ENCODE assay signal across 17 cellular contexts in genomic region chr13:110239280-110240120, GRCh38.
A peak's percentile ranks its signal among the peaks of the same experiment; 100 is the strongest.
DNase-seq lines count a peak whose midpoint lies in the region; ATAC-seq, FAIRE-seq and TF ChIP-seq lines count a peak whose summit lies in the region.
"Had no signal": no experiment of that assay in that cellular context is flagged by ENCODE, and none has a peak within 500 bp of the region (broad histone marks: within the 10 kb centered on the region; RNA-seq: fewer than 3 reads in every experiment).

No MANE protein-coding gene starts in this region.

- H3K36me3 Mint-ChIP-seq in HFFc6 (ENCODE audit: low read depth) = 0 out of 2 replicates have a peak, but pooled peaks cover 6% of the 10 kb centered on the region
- H3K36me3 Mint-ChIP-seq: activated naive CD8-positive, alpha-beta T cell treated with anti-CD3 and anti-CD28 coated beads for 36 hours had no signal

- peaks cover 26% of the 10 kb centered on the region for H3K4me1 Mint-ChIP-seq in HFFc6 (ENCODE audit: low read depth)
- H3K4me1 Mint-ChIP-seq: activated CD4-positive, alpha-beta T cell treated with anti-CD3 and anti-CD28 coated beads, Interleukin-2, amount 10 ng/mL, durations not matched to agents 7 days and 5 days; activated naive CD8-positive, alpha-beta T cell treated with anti-CD3 and anti-CD28 coated beads for 36 hours had no signal

- H3K9me3 ChIP-seq in subcutaneous abdominal adipose tissue (ENCODE audit: control insufficient read depth in 5 of 5, low read length in 5 of 5) (no peaks in the 10 kb centered on the region), small intestine (ENCODE audit: control insufficient read depth, low read depth) (no peaks in the 10 kb centered on the region)
- H3K9me3 ChIP-seq: BLaER1 treated with 17β-estradiol and CSF1 and Interleukin-3, amounts not matched to agents 10 nM and 100 nM had no signal

- H3K27me3 Mint-ChIP-seq in HFFc6 (ENCODE audit: insufficient read depth) = no peaks in the 10 kb centered on the region
- H3K27me3 Mint-ChIP-seq: progenitor cell of endocrine pancreas had no signal

- 51 to 54% (median 52%) methylated on average over 5 of the region's 5 CpGs for WGBS in small intestine, 3 donors

- H3K27ac Mint-ChIP-seq in HFFc6 = no peak overlapping the region; the same call in 1 of the 2 replicates
- H3K27ac Mint-ChIP-seq: activated CD4-positive, alpha-beta T cell treated with anti-CD3 and anti-CD28 coated beads, Interleukin-2, amount 10 ng/mL, durations not matched to agents 7 days and 5 days; activated naive CD8-positive, alpha-beta T cell treated with anti-CD3 and anti-CD28 coated beads for 36 hours; progenitor cell of endocrine pancreas had no signal

- no peak for ATAC-seq in GM19395 (IDR thresholded peaks at IDR 0.05; ENCODE audit: unreplicated experiment)
- ATAC-seq: activated T-cell treated with anti-CD3 and anti-CD28 coated beads, Interleukin-2, amount 50 U/mL, for 4 hours; left colon had no signal

- in situ Hi-C loops in astrocyte of the spinal cord (cut with HindIII; ENCODE audit: low sequenced_read_pairs) = no loop called here

- no peaks in the 10 kb centered on the region for H3K9me3 Mint-ChIP-seq in HFFc6
- H3K9me3 Mint-ChIP-seq: activated CD4-positive, alpha-beta T cell treated with anti-CD3 and anti-CD28 coated beads, Interleukin-2, amount 10 ng/mL, durations not matched to agents 7 days and 5 days; activated naive CD8-positive, alpha-beta T cell treated with anti-CD3 and anti-CD28 coated beads for 36 hours; activated T-cell treated with anti-CD3 and anti-CD28 coated beads, Interleukin-2, amount 50 U/mL, for 4 hours had no signal

- peak overlapping the region in 2 of 5 donors; percentile 31 to 48 for H3K9ac ChIP-seq in subcutaneous abdominal adipose tissue (ENCODE audit: low read length in 5 of 5)
- H3K9ac ChIP-seq: BLaER1 treated with 17β-estradiol and CSF1 and Interleukin-3, amounts not matched to agents 10 nM and 100 nM had no signal

- H3K4me3 ChIP-seq in astrocyte of the spinal cord (ENCODE audit: low read depth, low read length) = no peak overlapping the region
- no peak overlapping the region for H3K4me3 ChIP-seq in subcutaneous abdominal adipose tissue (ENCODE audit: low read depth in 1 of 5, low read length in 5 of 5)
- H3K4me3 ChIP-seq in small intestine (ENCODE audit: low read depth in 1 of 2, low read length in 2 of 2) = no peak overlapping the region
- H3K4me3 ChIP-seq: BLaER1 treated with 17β-estradiol and CSF1 and Interleukin-3, amounts not matched to agents 10 nM and 100 nM; SK-N-MC had no signal

- TF ChIP-seq CTCF in HFFc6 (IDR thresholded peaks at IDR 0.05) (peak; percentile 42), astrocyte of the spinal cord (IDR thresholded peaks at IDR 0.05; ENCODE audit: low read depth, low read length) (peak; percentile 9)

- peak overlapping the region; percentile 97 for H3K27ac ChIP-seq in subcutaneous abdominal adipose tissue (ENCODE audit: low read depth, low read length)
- no peak overlapping the region for H3K27ac ChIP-seq in small intestine (ENCODE audit: low read depth in 1 of 2, low read length in 1 of 2)
- H3K27ac ChIP-seq: BLaER1 treated with 17β-estradiol and CSF1 and Interleukin-3, amounts not matched to agents 10 nM and 100 nM; SK-N-MC had no signal

- H3K4me1 ChIP-seq in subcutaneous abdominal adipose tissue (ENCODE audit: control insufficient read depth in 5 of 5, insufficient read depth in 5 of 5, low read length in 5 of 5) (peaks cover 16 to 78% (median 61%) of the 10 kb centered on the region in 5 donors), small intestine (ENCODE audit: control insufficient read depth in 2 of 2, insufficient read depth in 1 of 2, low read depth in 1 of 2, low read length in 1 of 2) (no peaks in the 10 kb centered on the region)

- H3K27me3 ChIP-seq in subcutaneous abdominal adipose tissue (ENCODE audit: control insufficient read depth in 5 of 5, insufficient read depth in 4 of 5, low read length in 5 of 5) (no peaks in the 10 kb centered on the region), small intestine (ENCODE audit: control insufficient read depth in 2 of 2, insufficient read depth in 2 of 2, low read length in 2 of 2) (no peaks in the 10 kb centered on the region)
- H3K27me3 ChIP-seq: BLaER1 treated with 17β-estradiol and CSF1 and Interleukin-3, amounts not matched to agents 10 nM and 100 nM had no signal

- H3K36me3 ChIP-seq in subcutaneous abdominal adipose tissue (ENCODE audit: control insufficient read depth in 5 of 5, insufficient read depth in 5 of 5, low read length in 5 of 5) (peaks cover 4 to 27% (median 19%) of the 10 kb centered on the region in 5 donors), small intestine (ENCODE audit: control insufficient read depth in 2 of 2, insufficient read depth in 2 of 2, low read length in 2 of 2) (no peaks in the 10 kb centered on the region)
- H3K36me3 ChIP-seq: BLaER1 treated with 17β-estradiol and CSF1 and Interleukin-3, amounts not matched to agents 10 nM and 100 nM had no signal

- FAIRE-seq in small intestine (lab: Jason Lieb, UNC) = no peak

- H3K4me3 Mint-ChIP-seq in HFFc6 = no peak overlapping the region
- H3K4me3 Mint-ChIP-seq: activated CD4-positive, alpha-beta T cell treated with anti-CD3 and anti-CD28 coated beads, Interleukin-2, amount 10 ng/mL, durations not matched to agents 7 days and 5 days; activated naive CD8-positive, alpha-beta T cell treated with anti-CD3 and anti-CD28 coated beads for 36 hours; activated T-cell treated with anti-CD3 and anti-CD28 coated beads, Interleukin-2, amount 50 U/mL, for 4 hours had no signal

- DNase-seq in HFFc6 = no peak
- DNase-seq in astrocyte of the spinal cord (ENCODE audit: low read depth, low spot score) = no peak
- peak; percentile 33 for DNase-seq in kidney tubule cell (ENCODE audit: low spot score)
- DNase-seq in cerebellar nuclear complex (lab: John Stamatoyannopoulos, UW) = no peak
- no peak for DNase-seq in small intestine
- DNase-seq: activated CD4-positive, alpha-beta T cell treated with anti-CD3 and anti-CD28 coated beads, Interleukin-2, amount 10 ng/mL, durations not matched to agents 7 days and 5 days; activated naive CD8-positive, alpha-beta T cell treated with anti-CD3 and anti-CD28 coated beads for 36 hours; activated T-cell treated with anti-CD3 and anti-CD28 coated beads, Interleukin-2, amount 50 U/mL, for 4 hours; Kasumi-1; left colon; NCI-H1694; NCI-H524 treated with DMSO at 0.1 percent for 48 hours had no signal
